In genomic region chr10:102419561-102420442, GRCh38 we compare ENCODE assay signal across 1 cellular context.
TF ChIP-seq lines count a peak whose summit lies in the region.

No MANE protein-coding gene starts in this region.

TF ChIP-seq in GM12878, 131 proteins besides CTCF, POLR2A, EP300 and RAD21:
- TF ChIP-seq NRF1 (conservative IDR thresholded peaks at IDR 0.05; ENCODE audit: low read depth, low read length) (peak; percentile 67), BRCA1 (IDR thresholded peaks at IDR 0.05; ENCODE audit: low read depth, low read length) (no peak), REST (IDR thresholded peaks at IDR 0.05; ENCODE audit: low read depth, low read length) (peak; percentile 95), BCL11A (IDR thresholded peaks at IDR 0.05; ENCODE audit: low read depth, low read length) (no peak), MXI1 (IDR thresholded peaks at IDR 0.05; ENCODE audit: low read depth, low read length) (peak; percentile 29; the same call in 1 of the 2 replicates), BHLHE40 (IDR thresholded peaks at IDR 0.05; ENCODE audit: borderline replicate concordance in 1 of 2, low read depth in 2 of 2, low read length in 1 of 2) (0 out of 4 replicates have a peak, but pooled peaks of 1 of the 2 experiments have one; percentile 5), EGR1 (IDR thresholded peaks at IDR 0.05; ENCODE audit: borderline replicate concordance in 1 of 2, low read depth in 2 of 2, low read length in 2 of 2) (peak in 1 of 2 experiments; percentile 36; a peak in 1 of 3 replicates), SIN3A (IDR thresholded peaks at IDR 0.05; ENCODE audit: low read depth, low read length) (peak; percentile 38; the same call in 1 of the 2 replicates)
TF ChIP-seq in GM12878: peak in this region for 6.
